In the genomic region with DNA sequence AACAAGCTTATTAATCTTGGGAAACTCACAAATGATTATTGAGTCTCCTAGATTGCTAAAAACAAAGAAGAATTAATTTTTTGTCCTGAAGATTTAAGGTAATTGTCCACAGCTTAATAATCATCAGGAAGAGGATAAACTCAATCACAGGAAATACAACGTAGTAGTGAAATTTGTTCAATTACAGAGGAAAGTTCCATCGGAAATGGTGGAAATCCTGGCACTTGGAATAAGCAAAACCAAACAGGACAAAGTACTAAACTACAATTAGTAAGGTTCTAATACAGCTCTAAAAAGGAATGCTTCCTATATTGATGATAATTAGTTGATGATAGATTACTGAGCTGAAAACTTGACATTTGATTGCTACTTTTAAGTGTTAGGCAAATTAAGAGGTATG, we compare ENCODE assay signal across 18 cellular contexts.
"Had no signal": no experiment of that assay in that cellular context is flagged by ENCODE, and none has a peak within 500 bp of the region (broad histone marks: within the 10 kb centered on the region; RNA-seq: fewer than 3 reads in every experiment).

No MANE protein-coding gene starts in this region.

- H3K4me1 ChIP-seq: breast epithelium, spleen had no signal

- DNase-seq: activated CD4-positive, alpha-beta T cell treated with anti-CD3 and anti-CD28 coated beads for 36 hours; activated CD4-positive, CD25-positive, alpha-beta regulatory T cell; activated CD8-positive, alpha-beta memory T cell treated with anti-CD3 and anti-CD28 coated beads, Interleukin-2, amount 10 ng/mL, durations not matched to agents 7 days and 5 days; activated CD8-positive, alpha-beta T cell treated with anti-CD3 and anti-CD28 coated beads, Interleukin-2, amount 10 ng/mL, durations not matched to agents 7 days and 5 days; activated naive CD8-positive, alpha-beta T cell treated with anti-CD3 and anti-CD28 coated beads, Interleukin-2, amount 50 U/mL, for 24 hours; activated T-cell treated with anti-CD3 and anti-CD28 coated beads, Interleukin-2, amount 50 U/mL, for 48 hours; amygdala; cortex of kidney; glutamatergic neuron; left ventricle myocardium superior; natural killer cell; spleen; stimulated activated CD4-positive, alpha-beta T cell treated with anti-CD3 and anti-CD28 coated beads, Interleukin-4, amount 100 ng/mL, for 1 hour had no signal

- H3K27ac ChIP-seq: epithelial cell of prostate, spleen, thoracic aorta had no signal

- H3K36me3 ChIP-seq: breast epithelium, spleen, thoracic aorta had no signal

- H3K9me3 ChIP-seq: breast epithelium, spleen, thoracic aorta had no signal

- ATAC-seq: activated CD4-positive, alpha-beta T cell treated with anti-CD3 and anti-CD28 coated beads for 36 hours; activated CD8-positive, alpha-beta memory T cell treated with anti-CD3 and anti-CD28 coated beads, Interleukin-2, amount 10 ng/mL, durations not matched to agents 7 days and 5 days; activated CD8-positive, alpha-beta T cell treated with anti-CD3 and anti-CD28 coated beads, Interleukin-2, amount 10 ng/mL, durations not matched to agents 7 days and 5 days; activated naive CD8-positive, alpha-beta T cell treated with anti-CD3 and anti-CD28 coated beads, Interleukin-2, amount 50 U/mL, for 24 hours; left ventricle myocardium superior; natural killer cell; right cardiac atrium; stimulated activated effector memory CD8-positive, alpha-beta T cell treated with anti-CD3 and anti-CD28 coated beads, Interleukin-12 subunit alpha, Interleukin-12 subunit beta, amount 100 ng/mL, for 72 hours had no signal

- H3K4me3 ChIP-seq: breast epithelium, spleen, thoracic aorta had no signal

- H3K27me3 ChIP-seq: breast epithelium had no signal
